11 cellular contexts compared by ENCODE assay signal in the genomic region with DNA sequence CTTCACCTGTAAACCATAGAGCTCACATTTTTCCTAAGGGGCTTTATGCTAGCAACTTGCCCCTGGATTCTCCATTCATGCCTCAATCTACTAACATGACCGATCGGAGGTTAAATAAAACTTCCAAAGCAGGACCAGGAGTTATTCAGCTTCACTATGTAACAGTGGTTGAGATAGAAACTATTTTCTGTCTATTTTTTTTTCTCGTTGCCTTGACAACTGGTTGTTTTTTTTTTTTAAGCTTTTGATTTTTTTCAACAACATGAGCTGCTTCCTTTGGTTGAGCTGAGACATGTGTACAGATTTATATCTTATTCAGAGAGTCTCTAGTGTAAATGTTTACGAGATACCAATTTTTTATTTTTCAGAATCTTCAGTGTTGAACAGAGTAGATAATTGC.
DNase-seq lines count a peak whose midpoint lies in the region; ATAC-seq and TF ChIP-seq lines count a peak whose summit lies in the region.
"Had no signal": no experiment of that assay in that cellular context is flagged by ENCODE, and none has a peak within 500 bp of the region (broad histone marks: within the 10 kb centered on the region; RNA-seq: fewer than 3 reads in every experiment).

No MANE protein-coding gene starts in this region.

- no peak overlapping the region for H3K9ac ChIP-seq in PC-3 (ENCODE audit: low read length)

- no peak overlapping the region for H3K4me3 ChIP-seq in PC-3 (ENCODE audit: low read length)

- no peaks in the 10 kb centered on the region for H3K27me3 ChIP-seq in PC-3 (ENCODE audit: low read length)

- ATAC-seq in PC-3: peak; percentile 15; the same call in 1 of the 2 replicates
- ATAC-seq in effector memory CD8-positive, alpha-beta T cell (replicated peaks): peak; percentile 87
- peak; percentile 50 for ATAC-seq in omental fat pad (ENCODE audit: low FRiP score)
- no peak for ATAC-seq in GM19397 (IDR thresholded peaks at IDR 0.05; ENCODE audit: unreplicated experiment)

- H3K4me1 Mint-ChIP-seq in effector memory CD8-positive, alpha-beta T cell (ENCODE audit: low read depth in 2 of 2): peaks cover 21 to 29% of the 10 kb centered on the region in 2 donors

- intact Hi-C loops in PC-3 (cut with micrococcal nuclease): no loop called here

- no peaks in the 10 kb centered on the region for H3F3A ChIP-seq in PC-3 (ENCODE audit: low read length, unreplicated experiment)

- CTCF ChIA-PET in PC-3 (lab: Charles Lee): interaction anchor here (0.6 kb wide), 3 partner anchors 15 to 156 kb away, joined by 3 to 4 read pairs (median 3); no protein-coding TSS in a partner anchor

- no peaks in the 10 kb centered on the region for H3K9me3 ChIP-seq in PC-3 (ENCODE audit: low read length)

- H3K4me1 ChIP-seq in PC-3 (ENCODE audit: insufficient read depth, low read length): peaks cover 11% of the 10 kb centered on the region

- no peaks in the 10 kb centered on the region for H3K9me2 ChIP-seq in PC-3 (replicated peaks; ENCODE audit: low read length)

- no peak overlapping the region for H2AFZ ChIP-seq in PC-3 (ENCODE audit: low read length)

- no peaks in the 10 kb centered on the region for H3K27me3 Mint-ChIP-seq in effector memory CD8-positive, alpha-beta T cell

- no peaks in the 10 kb centered on the region for H3K79me2 ChIP-seq in PC-3 (ENCODE audit: low read length)

- H3K9me3 Mint-ChIP-seq in effector memory CD8-positive, alpha-beta T cell: no peaks in the 10 kb centered on the region

- no TSS peak for BruUV-seq in PC-3 (replicated peaks; lab: Mats Ljungman, UMichigan)

- H3K27ac Mint-ChIP-seq in effector memory CD8-positive, alpha-beta T cell: peak overlapping the region; percentile 89 to 93

- no peaks in the 10 kb centered on the region for H4K20me1 ChIP-seq in PC-3 (ENCODE audit: low read length)

- peaks cover 13% of the 10 kb centered on the region for H3K36me3 Mint-ChIP-seq in effector memory CD8-positive, alpha-beta T cell (ENCODE audit: insufficient read depth)

- POLR2A ChIA-PET in PC-3 (lab: Charles Lee; ENCODE audit: unreplicated experiment): no interaction called here

- DNase-seq in EH (ENCODE audit: low read depth) (peak; percentile 46), PC-3 (no peak), omental fat pad (ENCODE audit: low spot score) (no peak), DMS79 treated with DMSO at 0.1 percent for 48 hours (lab: John Stamatoyannopoulos, UW) (no peak)
- DNase-seq in effector memory CD8-positive, alpha-beta T cell: peak in 1 of 3 experiments; percentile 16
- no peak for DNase-seq in stimulated activated CD4-positive, alpha-beta T cell treated with anti-CD3 and anti-CD28 coated beads, Interleukin-2, amount 100 ng/mL, for 24 hours
- DNase-seq: cortex of kidney, NCI-H526, T1000 had no signal

- H3K36me3 ChIP-seq in PC-3 (ENCODE audit: low read depth, low read length): no peaks in the 10 kb centered on the region

- TF ChIP-seq CTCF in PC-3 (conservative IDR thresholded peaks at IDR 0.05; ENCODE audit: low read depth, low read length): no peak
- TF ChIP-seq CTCF in omental fat pad (IDR thresholded peaks at IDR 0.05): no peak

- no peak overlapping the region for H3K27ac ChIP-seq in PC-3 (ENCODE audit: low read length)
- H3K27ac ChIP-seq: HL-60 had no signal

- H3K4me2 ChIP-seq in PC-3 (ENCODE audit: low read length): peak overlapping the region; percentile 34; the same call in 1 of the 2 replicates

- peak overlapping the region; percentile 28 to 48 for H3K4me3 Mint-ChIP-seq in effector memory CD8-positive, alpha-beta T cell
